1 cellular context compared by ENCODE assay signal in genomic region chr7:66681491-66682349, GRCh38.
TF ChIP-seq lines count a peak whose summit lies in the region.

No MANE protein-coding gene starts in this region.

TF ChIP-seq in WTC11, 78 proteins besides CTCF, POLR2A, EP300 and RAD21 (continued from another document):
- 0 out of 2 replicates have a peak, but pooled peaks have one; percentile 58 for TF ChIP-seq ETV6 (CRISPR knock-in tag; IDR thresholded peaks at IDR 0.05)
- peak; percentile 77 for TF ChIP-seq FOXK1 (CRISPR knock-in tag; IDR thresholded peaks at IDR 0.05)
- TF ChIP-seq ZBTB43 (CRISPR knock-in tag; IDR thresholded peaks at IDR 0.05): peak; percentile 76; the same call in 1 of the 2 replicates
- TF ChIP-seq TEAD4 (CRISPR knock-in tag; IDR thresholded peaks at IDR 0.05): no peak
- 0 out of 2 replicates have a peak, but pooled peaks have one; percentile 24 for TF ChIP-seq FOXP4 (CRISPR knock-in tag; IDR thresholded peaks at IDR 0.05)
- TF ChIP-seq E2F4 (CRISPR knock-in tag; IDR thresholded peaks at IDR 0.05; ENCODE audit: borderline replicate concordance, low read depth): peak; percentile 32; the same call in 1 of the 2 replicates
- TF ChIP-seq RELA (CRISPR knock-in tag; IDR thresholded peaks at IDR 0.05; ENCODE audit: borderline replicate concordance): no peak
TF ChIP-seq in WTC11: peak in this region for 18.
